In genomic region chr10:43350686-43351085, GRCh38 we compare ENCODE assay signal across 2 cellular contexts.
TF ChIP-seq lines count a peak whose summit lies in the region.

No MANE protein-coding gene starts in this region.

TF ChIP-seq in IMR-90, 13 proteins besides CTCF, POLR2A, EP300 and RAD21:
- TF ChIP-seq RFX5 (IDR thresholded peaks at IDR 0.05; ENCODE audit: low read depth, low read length) (no peak), USF2 (IDR thresholded peaks at IDR 0.05; ENCODE audit: low read depth, low read length) (no peak), FOS (IDR thresholded peaks at IDR 0.05; ENCODE audit: low read depth, low read length) (no peak), CEBPB (IDR thresholded peaks at IDR 0.05; ENCODE audit: low read depth, low read length) (no peak), MXI1 (IDR thresholded peaks at IDR 0.05; ENCODE audit: borderline replicate concordance, low read depth, low read length) (no peak), NFE2L2 (IDR thresholded peaks at IDR 0.05; ENCODE audit: low read depth, low read length) (no peak), MAFK (IDR thresholded peaks at IDR 0.05; ENCODE audit: low read depth, low read length) (no peak), RCOR1 (IDR thresholded peaks at IDR 0.05; ENCODE audit: insufficient replicate concordance, low read length) (no peak), CHD1 (IDR thresholded peaks at IDR 0.05; ENCODE audit: low read depth, low read length) (no peak), MAZ (IDR thresholded peaks at IDR 0.05; ENCODE audit: borderline replicate concordance, low read depth, low read length) (no peak), BHLHE40 (IDR thresholded peaks at IDR 0.05; ENCODE audit: low read depth, low read length) (no peak), SMC3 (IDR thresholded peaks at IDR 0.05; ENCODE audit: low read depth, low read length) (no peak), ELK1 (IDR thresholded peaks at IDR 0.05; ENCODE audit: borderline replicate concordance, low read depth, low read length) (no peak)
TF ChIP-seq in IMR-90: peak in this region for 0.

TF ChIP-seq in H1, 55 proteins besides CTCF, POLR2A, EP300 and RAD21:
- TF ChIP-seq NANOG (IDR thresholded peaks at IDR 0.05; ENCODE audit: insufficient read depth, low read depth, low read length, poor library complexity, severe bottlenecking) (no peak), ASH2L (IDR thresholded peaks at IDR 0.05; ENCODE audit: low read length) (no peak), CHD7 (IDR thresholded peaks at IDR 0.05; ENCODE audit: insufficient replicate concordance, low read length) (no peak), CHD1 (IDR thresholded peaks at IDR 0.05; ENCODE audit: low read depth, low read length) (no peak)
